In genomic region chr6:112362027-112362795, GRCh38 we compare ENCODE assay signal across 19 cellular contexts. TPM values are rescaled to one million over a fixed set of nuclear protein-coding genes. Genes with fewer than 3 reads are reported as not detected.
A peak's percentile ranks its signal among the peaks of the same experiment; 100 is the strongest.
DNase-seq lines count a peak whose midpoint lies in the region; ATAC-seq, FAIRE-seq and TF ChIP-seq lines count a peak whose summit lies in the region.
"Had no signal": no experiment of that assay in that cellular context is flagged by ENCODE, and none has a peak within 500 bp of the region (broad histone marks: within the 10 kb centered on the region; RNA-seq: fewer than 3 reads in every experiment).

No MANE protein-coding gene starts in this region.

- no peaks in the 10 kb centered on the region for H3K79me1 ChIP-seq in neuronal stem cell (ENCODE audit: low read depth, low read length)

- no peak overlapping the region for H2BK15ac ChIP-seq in neuronal stem cell (ENCODE audit: low read length)

- no peak overlapping the region for H3K14ac ChIP-seq in neuronal stem cell (ENCODE audit: low read length)

- H2AFZ ChIP-seq in neuronal stem cell (ENCODE audit: low read length) (peak overlapping the region; percentile 60), SK-N-SH (ENCODE audit: low read depth) (no peak overlapping the region)
- H2AFZ ChIP-seq: GM23248 had no signal

- H3K9me2 ChIP-seq in SK-N-SH, result no peaks in the 10 kb centered on the region

- no peak for FAIRE-seq in kidney (lab: Jason Lieb, UNC)
- FAIRE-seq: A549, H54 had no signal

- H3F3A ChIP-seq in SK-N-SH (replicated peaks; ENCODE audit: insufficient read depth), result peaks cover 9% of the 10 kb centered on the region

- no peak overlapping the region for H3K9ac ChIP-seq in kidney (ENCODE audit: low read length in 2 of 2)
- no peak overlapping the region for H3K9ac ChIP-seq in neuronal stem cell (ENCODE audit: low read depth, low read length, poor library complexity)
- no peak overlapping the region for H3K9ac ChIP-seq in SK-N-SH
- H3K9ac ChIP-seq: GM23248 had no signal

- no peaks in the 10 kb centered on the region for H3K79me2 ChIP-seq in SK-N-SH (ENCODE audit: insufficient read depth)

- H3K27me3 ChIP-seq in neuronal stem cell (ENCODE audit: control insufficient read depth in 3 of 3, insufficient read depth in 3 of 3, low read depth in 1 of 3, low read length in 3 of 3) (no peaks in the 10 kb centered on the region), SK-N-SH (ENCODE audit: insufficient read depth) (no peaks in the 10 kb centered on the region)

- no peak overlapping the region for H2BK120ac ChIP-seq in neuronal stem cell (ENCODE audit: low read depth, low read length)

- no peak overlapping the region for H2BK12ac ChIP-seq in neuronal stem cell (ENCODE audit: low read length)

- H3K4me2 ChIP-seq in neuronal stem cell (ENCODE audit: insufficient read depth, low read length, poor library complexity, severe bottlenecking), result no peak overlapping the region
- H3K4me2 ChIP-seq in SK-N-SH, result no peak overlapping the region
- H3K4me2 ChIP-seq: A549 had no signal

- H3K9me3 ChIP-seq in kidney (ENCODE audit: control insufficient read depth in 1 of 2, low read length in 2 of 2) (no peaks in the 10 kb centered on the region), neuronal stem cell (replicated peaks in 1 of 2; ENCODE audit: control insufficient read depth in 2 of 2, insufficient read depth in 1 of 2, low read depth in 1 of 2, low read length in 2 of 2) (peaks cover 10 to 16% of the 10 kb centered on the region in 2 donors), SK-N-SH (no peaks in the 10 kb centered on the region)
- H3K9me3 ChIP-seq: A549 had no signal

- no peaks in the 10 kb centered on the region for H4K20me1 ChIP-seq in SK-N-SH (ENCODE audit: insufficient read depth)

- intact Hi-C loops in kidney (cut with DNase I), result no loop called here

- CTCF ChIA-PET in SK-N-SH (lab: Yijun Ruan, JAX), result interaction anchor here (1.0 to 1.2 kb wide), 2 partner anchors 20 to 26 kb away, joined by 3 to 4 read pairs; no protein-coding TSS in a partner anchor

- H3K4me1 ChIP-seq in kidney (ENCODE audit: control insufficient read depth in 1 of 2, insufficient read depth in 1 of 2, low read depth in 1 of 2, low read length in 2 of 2), result no peaks in the 10 kb centered on the region
- H3K4me1 ChIP-seq in neuronal stem cell (ENCODE audit: control insufficient read depth in 2 of 2, insufficient read depth in 1 of 2, low read depth in 1 of 2, low read length in 2 of 2), result peaks cover 2 to 4% of the 10 kb centered on the region in 2 donors
- peaks cover 0 to 5% of the 10 kb centered on the region in 2 experiments; a peak in 1 of 4 replicates for H3K4me1 ChIP-seq in SK-N-SH (ENCODE audit: control insufficient read depth in 1 of 2, insufficient read depth in 2 of 2, low read depth in 1 of 2, low read length in 1 of 2)
- H3K4me1 ChIP-seq: A549 had no signal

- H3K27ac ChIP-seq in caudate nucleus (ENCODE audit: low read depth, low read length) (no peak overlapping the region), kidney (ENCODE audit: low read depth in 2 of 2, low read length in 2 of 2) (no peak overlapping the region), neuronal stem cell (replicated peaks; ENCODE audit: low read length) (no peak overlapping the region), SK-N-SH (ENCODE audit: low read depth in 2 of 2, low read length in 1 of 2) (no peak overlapping the region)
- H3K27ac ChIP-seq: A549, GM23248 had no signal

- no peak for TF ChIP-seq RAD21 in SK-N-SH (IDR thresholded peaks at IDR 0.05; ENCODE audit: low read length)

- H3K4ac ChIP-seq in neuronal stem cell (ENCODE audit: low read length), result no peak overlapping the region

- H3K4me3 ChIP-seq in kidney (ENCODE audit: low read length in 2 of 2), result no peak overlapping the region
- no peak overlapping the region for H3K4me3 ChIP-seq in neuronal stem cell (ENCODE audit: low read length in 2 of 2)
- H3K4me3 ChIP-seq in SK-N-SH (ENCODE audit: low read depth in 2 of 2, low read length in 1 of 2), result no peak overlapping the region
- H3K4me3 ChIP-seq: A549, GM23248 had no signal

- POLR2A ChIA-PET in SK-N-SH (lab: Yijun Ruan, JAX), result interaction anchor here (0.6 kb wide), 1 partner anchor 70 kb away, joined by 3 read pairs; no protein-coding TSS in a partner anchor

- no peak overlapping the region for H3K23ac ChIP-seq in neuronal stem cell (ENCODE audit: low read depth, low read length, poor library complexity)

- DNase-seq in caudate nucleus (lab: John Stamatoyannopoulos, UW) (peak in 32 of 61 donors; percentile 4 to 73 (median 27)), kidney (peak; percentile 66), neuronal stem cell (ENCODE audit: low spot score) (no peak), superior temporal gyrus (ENCODE audit: extremely low spot score) (peak; percentile 64), SK-N-SH (no peak)
- no peak for DNase-seq in stimulated activated CD4-positive, alpha-beta T cell treated with anti-CD3 and anti-CD28 coated beads, Interleukin-2, amount 100 ng/mL, for 48 hours
- DNase-seq in activated naive CD4-positive, alpha-beta T cell (lab: John Stamatoyannopoulos, UW), result no peak
- DNase-seq: CD8-positive, alpha-beta T cell; COR-L47; GF-D8 had no signal

- H4K91ac ChIP-seq in neuronal stem cell (ENCODE audit: low read depth, low read length, poor library complexity), result no peak overlapping the region

- ATAC-seq in GM18505 (IDR thresholded peaks at IDR 0.05; ENCODE audit: unreplicated experiment), result no peak
- ATAC-seq: A549; CD8-positive, alpha-beta T cell; HCT116 had no signal

- H3K36me3 ChIP-seq in kidney (ENCODE audit: control insufficient read depth in 1 of 2, insufficient read depth in 2 of 2, low read length in 2 of 2) (no peaks in the 10 kb centered on the region), neuronal stem cell (replicated peaks in 1 of 2; ENCODE audit: control insufficient read depth in 2 of 2, insufficient read depth in 2 of 2, low read length in 2 of 2) (no peaks in the 10 kb centered on the region), SK-N-SH (replicated peaks in 1 of 2; ENCODE audit: control insufficient read depth in 1 of 2, insufficient read depth in 2 of 2, low read length in 1 of 2) (no peaks in the 10 kb centered on the region)

- no peak overlapping the region for H2BK5ac ChIP-seq in neuronal stem cell (ENCODE audit: low read length)

- no peak for TF ChIP-seq EP300 in SK-N-SH (IDR thresholded peaks at IDR 0.05; ENCODE audit: borderline replicate concordance in 1 of 2, low read depth in 1 of 2, low read length in 1 of 2)

- TF ChIP-seq CTCF in kidney (IDR thresholded peaks at IDR 0.05; ENCODE audit: borderline replicate concordance, extremely low read depth, insufficient read depth) (no peak), SK-N-SH (IDR thresholded peaks at IDR 0.05) (no peak)

- no peak overlapping the region for H2AK5ac ChIP-seq in neuronal stem cell (ENCODE audit: low read depth, low read length)

- no peak overlapping the region for H4K8ac ChIP-seq in neuronal stem cell (ENCODE audit: low read depth, low read length)

- no peak for TF ChIP-seq POLR2A in GM18505 (IDR thresholded peaks at IDR 0.05; ENCODE audit: borderline replicate concordance, extremely low read depth, insufficient read depth, insufficient read length)

- peak overlapping the region; percentile 73 for H3K18ac ChIP-seq in neuronal stem cell (ENCODE audit: low read length)

- WGBS in neuronal stem cell (ENCODE audit: extremely low coverage in 2 of 2, insufficient read length in 2 of 2, insufficient replicate concordance in 1 of 2), 2 donors, result no CpG with 5 or more reads among the region's 27 CpGs
- WGBS in SK-N-SH (ENCODE audit: low lambda C conversion rate), result 85% methylated on average over 21 of the region's 27 CpGs

TF ChIP-seq in SK-N-SH, 30 proteins besides CTCF, POLR2A, EP300 and RAD21:
- TF ChIP-seq ZBTB33 (IDR thresholded peaks at IDR 0.05; ENCODE audit: borderline replicate concordance, low read depth), result no peak
- no peak for TF ChIP-seq RXRA (IDR thresholded peaks at IDR 0.05; ENCODE audit: borderline replicate concordance, low read depth)

RNA-seq across cellular contexts. Expression of gene RFPL4B, which starts 15.1 kb away (rescaled TPM):
- total RNA-seq in kidney, result not detected
- polyA plus RNA-seq in kidney (ENCODE audit: insufficient read depth, low read depth, low replicate concordance) (not detected), SK-N-SH (2012; rRNA removed) (0.05 TPM in 1 of 2 replicates, not detected in the other)
- not detected for polyA plus RNA-seq in neuronal stem cell (2013, experiment 1 of 2)
- 0.01 TPM for polyA plus RNA-seq in neuronal stem cell (2013, experiment 2 of 2)
- polyA plus RNA-seq in SK-N-SH (2012; cell fraction: cytosol; rRNA removed), result 0.01 and 0.03 TPM in 2 replicates
- polyA plus RNA-seq in SK-N-SH (2012; cell fraction: nucleus; rRNA removed), result 0.02 TPM in 1 of 2 replicates, not detected in the other
- total RNA-seq: CD8-positive, alpha-beta T cell; GM23248 had no signal
- polyA plus RNA-seq: A549, AG04450, BJ, CD14-positive monocyte, GM23248, IgD-negative memory B cell had no signal

Comparison
In these comparisons a context has a peak if more than half of its experiments do, and no peak if none do; other contexts are left out.
1. DNase-seq: peak in caudate nucleus (32 of 61), kidney (single experiment) and superior temporal gyrus (single experiment); none in neuronal stem cell (single experiment), stimulated activated CD4-positive, alpha-beta T cell treated with anti-CD3 and anti-CD28 coated beads, Interleukin-2, amount 100 ng/mL, for 48 hours (0 of 2), SK-N-SH (single experiment) and activated naive CD4-positive, alpha-beta T cell (0 of 4).